In genomic region chr14:68822132-68822651, GRCh38 we compare ENCODE assay signal across 9 cellular contexts. TPM values are rescaled to one million over a fixed set of nuclear protein-coding genes. Genes with fewer than 3 reads are reported as not detected.
DNase-seq lines count a peak whose midpoint lies in the region; ATAC-seq and TF ChIP-seq lines count a peak whose summit lies in the region.
"Had no signal": no experiment of that assay in that cellular context is flagged by ENCODE, and none has a peak within 500 bp of the region (broad histone marks: within the 10 kb centered on the region; RNA-seq: fewer than 3 reads in every experiment).

No MANE protein-coding gene starts in this region.

- no peaks in the 10 kb centered on the region for H3K36me3 Mint-ChIP-seq in CD4-positive, alpha-beta memory T cell
- no peaks in the 10 kb centered on the region for H3K36me3 Mint-ChIP-seq in T-helper 2 cell treated with Interferon-gamma antibody and Interleukin-4, amounts not matched to agents 5 μg/mL and 100 μg/mL, for 36 hours (ENCODE audit: low read depth)

- H3K4me1 Mint-ChIP-seq in CD4-positive, alpha-beta memory T cell: peaks cover 26 to 62% (median 41%) of the 10 kb centered on the region in 4 donors
- H3K4me1 Mint-ChIP-seq in T-helper 2 cell treated with Interferon-gamma antibody and Interleukin-4, amounts not matched to agents 5 μg/mL and 100 μg/mL, for 36 hours (ENCODE audit: low read depth): peaks cover 27% of the 10 kb centered on the region

- H3K9me3 ChIP-seq in CD4-positive, alpha-beta memory T cell (ENCODE audit: control insufficient read depth in 1 of 2, low read length in 2 of 2): no peaks in the 10 kb centered on the region
- H3K9me3 ChIP-seq in SJCRH30 (replicated peaks): no peaks in the 10 kb centered on the region
- H3K9me3 ChIP-seq: left ventricle myocardium inferior had no signal

- H3K27ac ChIP-seq in CD4-positive, alpha-beta memory T cell (ENCODE audit: low read depth, low read length): peak overlapping the region; percentile 57
- no peak overlapping the region for H3K27ac ChIP-seq in SJCRH30
- no peak overlapping the region for H3K27ac ChIP-seq in brain microvascular endothelial cell
- H3K27ac ChIP-seq: left ventricle myocardium inferior had no signal

- no peaks in the 10 kb centered on the region for H3K9me3 Mint-ChIP-seq in CD4-positive, alpha-beta memory T cell
- no peaks in the 10 kb centered on the region for H3K9me3 Mint-ChIP-seq in T-helper 2 cell treated with Interferon-gamma antibody and Interleukin-4, amounts not matched to agents 5 μg/mL and 100 μg/mL, for 36 hours

- H3K27ac Mint-ChIP-seq in CD4-positive, alpha-beta memory T cell: peak overlapping the region; percentile 75 to 95 (median 89)
- peak overlapping the region; percentile 60 for H3K27ac Mint-ChIP-seq in T-helper 2 cell treated with Interferon-gamma antibody and Interleukin-4, amounts not matched to agents 5 μg/mL and 100 μg/mL, for 36 hours

- no peak for DNase-seq in CD4-positive, alpha-beta memory T cell
- no peak for DNase-seq in T-helper 2 cell treated with Interferon-gamma antibody and Interleukin-4, amounts not matched to agents 5 μg/mL and 100 μg/mL, for 36 hours (ENCODE audit: low spot score)
- no peak for DNase-seq in MV-4-11 (lab: John Stamatoyannopoulos, UW)
- DNase-seq in SJCRH30: no peak
- DNase-seq in midbrain (lab: John Stamatoyannopoulos, UW): no peak
- DNase-seq in brain microvascular endothelial cell: no peak
- DNase-seq: left ventricle myocardium inferior had no signal

- H3K36me3 ChIP-seq in CD4-positive, alpha-beta memory T cell (ENCODE audit: insufficient read depth, low read length): no peaks in the 10 kb centered on the region
- H3K36me3 ChIP-seq in SJCRH30: no peaks in the 10 kb centered on the region
- H3K36me3 ChIP-seq in brain microvascular endothelial cell (replicated peaks): no peaks in the 10 kb centered on the region
- H3K36me3 ChIP-seq: left ventricle myocardium inferior had no signal

- H3K4me3 Mint-ChIP-seq in CD4-positive, alpha-beta memory T cell: peak overlapping the region in 6 of 8 donors; percentile 31 to 72 (median 62)
- no peak overlapping the region for H3K4me3 Mint-ChIP-seq in T-helper 2 cell treated with Interferon-gamma antibody and Interleukin-4, amounts not matched to agents 5 μg/mL and 100 μg/mL, for 36 hours

- H3K27me3 Mint-ChIP-seq in CD4-positive, alpha-beta memory T cell: no peaks in the 10 kb centered on the region
- peaks cover 3% of the 10 kb centered on the region for H3K27me3 Mint-ChIP-seq in T-helper 2 cell treated with Interferon-gamma antibody and Interleukin-4, amounts not matched to agents 5 μg/mL and 100 μg/mL, for 36 hours (ENCODE audit: low read depth)

- no peak overlapping the region for H3K4me3 ChIP-seq in CD4-positive, alpha-beta memory T cell (ENCODE audit: low read length in 2 of 2)
- H3K4me3 ChIP-seq in SJCRH30 (no peak overlapping the region), brain microvascular endothelial cell (ENCODE audit: low read depth, low read length) (no peak overlapping the region)
- H3K4me3 ChIP-seq: left ventricle myocardium inferior had no signal

- no peaks in the 10 kb centered on the region for H3K27me3 ChIP-seq in CD4-positive, alpha-beta memory T cell (ENCODE audit: insufficient read depth, low read length)
- H3K27me3 ChIP-seq in SJCRH30: no peaks in the 10 kb centered on the region
- no peaks in the 10 kb centered on the region for H3K27me3 ChIP-seq in brain microvascular endothelial cell (replicated peaks)

- POLR2A ChIA-PET in CD4-positive, alpha-beta memory T cell (lab: Charles Lee; ENCODE audit: partially characterized antibody): interaction anchor here (26.7 kb wide), 1 partner anchor 34 kb away, joined by 1973 read pairs; the partner anchor contains the start of gene ZFP36L1

- in situ Hi-C loops in brain microvascular endothelial cell (cut with HindIII; ENCODE audit: low pct_ligation_motif_present, low sequenced_read_pairs): loop anchor here (25.0 kb wide), 1 partner anchor 885 kb away; no protein-coding TSS in a partner anchor

- intact Hi-C loops in CD4-positive, alpha-beta memory T cell (cut with micrococcal nuclease): loop anchor here (5.0 kb wide), 1 partner anchor 1005 kb away; the partner anchor contains the start of genes RAD51B and ZFYVE26

- CTCF ChIA-PET in CD4-positive, alpha-beta memory T cell (lab: Charles Lee; ENCODE audit: partially characterized antibody): interaction anchor here (1.2 to 20.9 kb wide), 5 partner anchors 10 to 888 kb away, joined by 5 to 428 read pairs (median 67); no protein-coding TSS in a partner anchor

- TF ChIP-seq CTCF in brain microvascular endothelial cell (IDR thresholded peaks at IDR 0.05; ENCODE audit: low read depth, low read length, missing control alignments): no peak

- peaks cover 61% of the 10 kb centered on the region for H3K4me1 ChIP-seq in CD4-positive, alpha-beta memory T cell (ENCODE audit: insufficient read depth, low read length)
- peaks cover 3% of the 10 kb centered on the region; the same call in 1 of the 2 replicates for H3K4me1 ChIP-seq in SJCRH30

- ATAC-seq in GM19035 (IDR thresholded peaks at IDR 0.05; ENCODE audit: unreplicated experiment) (peak; percentile 64), HG02943 (IDR thresholded peaks at IDR 0.05; ENCODE audit: low read depth, unreplicated experiment) (peak; percentile 64)

RNA-seq across cellular contexts. Expression of gene ZFP36L1, which starts 29.3 kb away (rescaled TPM):
- total RNA-seq in CD4-positive, alpha-beta memory T cell: 100 to 1,000 TPM; 227 to 242 TPM
- polyA plus RNA-seq in CD4-positive, alpha-beta memory T cell: 100 to 1,000 TPM in 1 of 2 donors, 10 to 100 TPM in 1; 60.3 to 127 TPM
- 67.4 and 70.3 TPM in 2 replicates for total RNA-seq in SJCRH30 (2014; rRNA removed; shearing (Covaris generic))
